In the genomic region with DNA sequence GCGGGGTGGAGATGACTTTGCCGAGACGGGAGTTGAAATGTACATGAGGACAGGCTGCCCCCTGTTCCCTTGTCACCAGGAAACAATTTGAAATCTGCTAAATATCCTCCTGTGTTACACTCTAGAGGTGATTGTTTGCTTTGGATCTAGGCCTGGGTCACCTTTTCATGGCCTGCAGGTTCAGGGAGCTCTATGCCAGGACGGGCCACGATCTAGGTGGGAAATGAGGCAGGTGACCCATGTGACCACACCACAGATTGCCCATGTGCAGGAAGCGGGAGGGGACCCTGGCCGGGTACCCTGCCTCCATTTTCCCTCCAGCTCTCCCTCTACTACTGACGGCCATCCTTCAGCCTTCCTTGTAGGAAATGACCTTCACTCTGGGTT, we compare ENCODE assay signal across 27 cellular contexts. TPM values are rescaled to one million over a fixed set of nuclear protein-coding genes. Genes with fewer than 3 reads are reported as not detected.
A peak's percentile ranks its signal among the peaks of the same experiment; 100 is the strongest.
DNase-seq lines count a peak whose midpoint lies in the region; ATAC-seq, FAIRE-seq and TF ChIP-seq lines count a peak whose summit lies in the region.
"Had no signal": no experiment of that assay in that cellular context is flagged by ENCODE, and none has a peak within 500 bp of the region (broad histone marks: within the 10 kb centered on the region; RNA-seq: fewer than 3 reads in every experiment).

No MANE protein-coding gene starts in this region.

- H3K4me1 ChIP-seq in endodermal cell (ENCODE audit: control insufficient read depth, insufficient read depth, low read length): no peaks in the 10 kb centered on the region
- H3K4me1 ChIP-seq: tibial nerve had no signal

- peak; percentile 38 for FAIRE-seq in HTR-8/SVneo (lab: Jason Lieb, UNC)
- FAIRE-seq: astrocyte, GM18507, H1 had no signal

- H3K4me3 Mint-ChIP-seq in T-helper 2 cell treated with Interferon-gamma antibody and Interleukin-4, amounts not matched to agents 5 μg/mL and 100 μg/mL, for 36 hours: no peak overlapping the region
- H3K4me3 Mint-ChIP-seq in endodermal cell (no peak overlapping the region), progenitor cell of endocrine pancreas (ENCODE audit: low read depth) (no peak overlapping the region)
- H3K4me3 Mint-ChIP-seq in activated CD4-positive, alpha-beta memory T cell treated with anti-CD3 and anti-CD28 coated beads for 36 hours: no peak overlapping the region
- H3K4me3 Mint-ChIP-seq: activated CD8-positive, alpha-beta memory T cell treated with anti-CD3 and anti-CD28 coated beads, Interleukin-2, amount 10 ng/mL, durations not matched to agents 7 days and 5 days; activated naive CD8-positive, alpha-beta T cell; activated T-helper 1 cell treated with anti-CD3 and anti-CD28 coated beads, Interleukin-12 subunit alpha, Interleukin-12 subunit beta, Interleukin-2, Interleukin-4 antibody, amounts not matched to agents 30 ng/mL and 10 ng/mL and 1 ng/mL, durations not matched to agents 14 hours and 24 hours and 36 hours; stimulated activated naive CD8-positive, alpha-beta T cell treated with anti-CD3 and anti-CD28 coated beads, Interleukin-15, amount 100 ng/mL, for 72 hours; T-helper 17 cell had no signal

- H3K27ac Mint-ChIP-seq in T-helper 2 cell treated with Interferon-gamma antibody and Interleukin-4, amounts not matched to agents 5 μg/mL and 100 μg/mL, for 36 hours: peak overlapping the region; percentile 15
- H3K27ac Mint-ChIP-seq in endodermal cell: no peak overlapping the region
- no peak overlapping the region for H3K27ac Mint-ChIP-seq in progenitor cell of endocrine pancreas
- H3K27ac Mint-ChIP-seq in activated CD4-positive, alpha-beta memory T cell treated with anti-CD3 and anti-CD28 coated beads for 36 hours: no peak overlapping the region
- H3K27ac Mint-ChIP-seq: activated CD8-positive, alpha-beta memory T cell treated with anti-CD3 and anti-CD28 coated beads, Interleukin-2, amount 10 ng/mL, durations not matched to agents 7 days and 5 days; activated naive CD8-positive, alpha-beta T cell; activated T-helper 1 cell treated with anti-CD3 and anti-CD28 coated beads, Interleukin-12 subunit alpha, Interleukin-12 subunit beta, Interleukin-2, Interleukin-4 antibody, amounts not matched to agents 30 ng/mL and 10 ng/mL and 1 ng/mL, durations not matched to agents 14 hours and 24 hours and 36 hours had no signal

- peaks cover 3% of the 10 kb centered on the region for H3K9me3 Mint-ChIP-seq in T-helper 2 cell treated with Interferon-gamma antibody and Interleukin-4, amounts not matched to agents 5 μg/mL and 100 μg/mL, for 36 hours
- H3K9me3 Mint-ChIP-seq in endodermal cell: peaks cover 2% of the 10 kb centered on the region
- H3K9me3 Mint-ChIP-seq in progenitor cell of endocrine pancreas (ENCODE audit: low read depth): peaks cover 4% of the 10 kb centered on the region
- no peaks in the 10 kb centered on the region for H3K9me3 Mint-ChIP-seq in activated CD4-positive, alpha-beta memory T cell treated with anti-CD3 and anti-CD28 coated beads for 36 hours

- peaks cover 48% of the 10 kb centered on the region for H3K36me3 Mint-ChIP-seq in T-helper 2 cell treated with Interferon-gamma antibody and Interleukin-4, amounts not matched to agents 5 μg/mL and 100 μg/mL, for 36 hours (ENCODE audit: low read depth)
- H3K36me3 Mint-ChIP-seq in endodermal cell (ENCODE audit: low read depth) (peaks cover 2% of the 10 kb centered on the region), progenitor cell of endocrine pancreas (ENCODE audit: insufficient read depth) (peaks cover 22% of the 10 kb centered on the region)
- H3K36me3 Mint-ChIP-seq in activated CD4-positive, alpha-beta memory T cell treated with anti-CD3 and anti-CD28 coated beads for 36 hours: peaks cover 2% of the 10 kb centered on the region

- H3K27ac ChIP-seq in endodermal cell (ENCODE audit: low read depth, low read length): peak overlapping the region; percentile 63
- H3K27ac ChIP-seq: epithelial cell of prostate, ovary, tibial nerve had no signal

- no peaks in the 10 kb centered on the region for H3K27me3 Mint-ChIP-seq in T-helper 2 cell treated with Interferon-gamma antibody and Interleukin-4, amounts not matched to agents 5 μg/mL and 100 μg/mL, for 36 hours (ENCODE audit: low read depth)
- no peaks in the 10 kb centered on the region for H3K27me3 Mint-ChIP-seq in endodermal cell (ENCODE audit: insufficient read depth)
- no peaks in the 10 kb centered on the region for H3K27me3 Mint-ChIP-seq in progenitor cell of endocrine pancreas
- H3K27me3 Mint-ChIP-seq in activated CD4-positive, alpha-beta memory T cell treated with anti-CD3 and anti-CD28 coated beads for 36 hours: no peaks in the 10 kb centered on the region
- H3K27me3 Mint-ChIP-seq: activated CD8-positive, alpha-beta memory T cell treated with anti-CD3 and anti-CD28 coated beads, Interleukin-2, amount 10 ng/mL, durations not matched to agents 7 days and 5 days; activated naive CD8-positive, alpha-beta T cell; stimulated activated naive CD8-positive, alpha-beta T cell treated with anti-CD3 and anti-CD28 coated beads, Interleukin-15, amount 100 ng/mL, for 72 hours; T-helper 17 cell had no signal

- H3K27me3 ChIP-seq in endodermal cell (ENCODE audit: control insufficient read depth, insufficient read depth, low read length, poor library complexity, severe bottlenecking): no peaks in the 10 kb centered on the region
- H3K27me3 ChIP-seq: ovary, tibial nerve had no signal

- peaks cover under 1% of the 10 kb centered on the region for H3K9me3 ChIP-seq in endodermal cell (ENCODE audit: control insufficient read depth, low read length)
- H3K9me3 ChIP-seq: ovary, SK-N-SH, tibial nerve had no signal

- ATAC-seq in GM19324 (IDR thresholded peaks at IDR 0.05; ENCODE audit: low FRiP score, unreplicated experiment) (no peak), GM18909 (IDR thresholded peaks at IDR 0.05; ENCODE audit: poor library complexity, unreplicated experiment) (no peak)
- ATAC-seq: activated CD8-positive, alpha-beta memory T cell treated with anti-CD3 and anti-CD28 coated beads, Interleukin-2, amount 10 ng/mL, durations not matched to agents 7 days and 5 days; stimulated activated naive CD8-positive, alpha-beta T cell treated with anti-CD3 and anti-CD28 coated beads, Interleukin-15, amount 100 ng/mL, for 72 hours; T-helper 17 cell had no signal

- H3K36me3 ChIP-seq in endodermal cell (ENCODE audit: control insufficient read depth, insufficient read depth, low read length): no peaks in the 10 kb centered on the region
- H3K36me3 ChIP-seq: ovary had no signal

- WGBS in endodermal cell (ENCODE audit: insufficient coverage in 1 of 2, insufficient read length in 1 of 2), 2 experiments: 83 to 92% methylated on average over 5 to 8 of the region's 8 CpGs

- H3K9ac ChIP-seq in endodermal cell (ENCODE audit: extremely low read depth, low read length, poor library complexity, severe bottlenecking): no peak overlapping the region
- H3K9ac ChIP-seq: SK-N-SH had no signal

- no peak for TF ChIP-seq CTCF in endodermal cell (conservative IDR thresholded peaks at IDR 0.05)
- no peak for TF ChIP-seq CTCF in progenitor cell of endocrine pancreas (IDR thresholded peaks at IDR 0.05; ENCODE audit: unreplicated experiment)

- CTCF ChIA-PET in activated CD4-positive, alpha-beta memory T cell treated with anti-CD3 and anti-CD28 coated beads for 36 hours (lab: Charles Lee): no interaction called here

- intact Hi-C loops in activated CD4-positive, alpha-beta memory T cell treated with anti-CD3 and anti-CD28 coated beads for 36 hours (cut with micrococcal nuclease): no loop called here

- H3K4me3 ChIP-seq in endodermal cell (ENCODE audit: low read length): no peak overlapping the region
- H3K4me3 ChIP-seq: ovary, tibial nerve had no signal

- no peak for DNase-seq in T-helper 2 cell treated with Interferon-gamma antibody and Interleukin-4, amounts not matched to agents 5 μg/mL and 100 μg/mL, for 36 hours (ENCODE audit: low spot score)
- DNase-seq in T-helper 2 cell (no peak), HTR-8/SVneo (ENCODE audit: insufficient read length, low spot score) (no peak), endodermal cell (peak; percentile 23), progenitor cell of endocrine pancreas (ENCODE audit: low spot score, unreplicated experiment) (peak; percentile 4)
- no peak for DNase-seq in activated CD4-positive, alpha-beta memory T cell treated with anti-CD3 and anti-CD28 coated beads for 36 hours
- DNase-seq: 8988T; activated CD4-positive, alpha-beta T cell treated with anti-CD3 and anti-CD28 coated beads for 48 hours; activated CD8-positive, alpha-beta memory T cell treated with anti-CD3 and anti-CD28 coated beads, Interleukin-2, amount 10 ng/mL, durations not matched to agents 7 days and 5 days; GF-D8; Kasumi-1; mesendoderm; NCI-H1694; NCI-H526; SK-N-SH; stimulated activated naive CD8-positive, alpha-beta T cell treated with anti-CD3 and anti-CD28 coated beads, Interleukin-15, amount 100 ng/mL, for 72 hours; T-helper 17 cell had no signal

- POLR2A ChIA-PET in activated CD4-positive, alpha-beta memory T cell treated with anti-CD3 and anti-CD28 coated beads for 36 hours (lab: Charles Lee): no interaction called here

- no peaks in the 10 kb centered on the region for H3K4me1 Mint-ChIP-seq in T-helper 2 cell treated with Interferon-gamma antibody and Interleukin-4, amounts not matched to agents 5 μg/mL and 100 μg/mL, for 36 hours (ENCODE audit: low read depth)
- H3K4me1 Mint-ChIP-seq in endodermal cell: peaks cover 2% of the 10 kb centered on the region
- no peaks in the 10 kb centered on the region for H3K4me1 Mint-ChIP-seq in progenitor cell of endocrine pancreas (ENCODE audit: low read depth)
- no peaks in the 10 kb centered on the region for H3K4me1 Mint-ChIP-seq in activated CD4-positive, alpha-beta memory T cell treated with anti-CD3 and anti-CD28 coated beads for 36 hours (ENCODE audit: low read depth)

RNA-seq across cellular contexts. Expression of gene MEAK7, which starts 43.4 kb away (rescaled TPM):
- 10 to 100 TPM; 30.3 to 34.9 TPM for total RNA-seq in endodermal cell
- polyA plus RNA-seq in endodermal cell (2013, experiment 1 of 2): 16.1 TPM
- 12.1 TPM for polyA plus RNA-seq in endodermal cell (2013, experiment 2 of 2)
- total RNA-seq in progenitor cell of endocrine pancreas: 32.3 and 32.7 TPM in 2 replicates
- total RNA-seq in activated CD4-positive, alpha-beta memory T cell treated with anti-CD3 and anti-CD28 coated beads for 36 hours: 10 to 100 TPM; 12.9 to 13.6 TPM

Comparison
In these comparisons a context has a peak if more than half of its experiments do, and no peak if none do; other contexts are left out.
1. DNase-seq: peak in endodermal cell (single experiment) and progenitor cell of endocrine pancreas (single experiment); none in T-helper 2 cell treated with Interferon-gamma antibody and Interleukin-4, amounts not matched to agents 5 μg/mL and 100 μg/mL, for 36 hours (single experiment), T-helper 2 cell (0 of 5), HTR-8/SVneo (single experiment) and activated CD4-positive, alpha-beta memory T cell treated with anti-CD3 and anti-CD28 coated beads for 36 hours (single experiment).